9 cellular contexts compared by ENCODE assay signal in the genomic region with DNA sequence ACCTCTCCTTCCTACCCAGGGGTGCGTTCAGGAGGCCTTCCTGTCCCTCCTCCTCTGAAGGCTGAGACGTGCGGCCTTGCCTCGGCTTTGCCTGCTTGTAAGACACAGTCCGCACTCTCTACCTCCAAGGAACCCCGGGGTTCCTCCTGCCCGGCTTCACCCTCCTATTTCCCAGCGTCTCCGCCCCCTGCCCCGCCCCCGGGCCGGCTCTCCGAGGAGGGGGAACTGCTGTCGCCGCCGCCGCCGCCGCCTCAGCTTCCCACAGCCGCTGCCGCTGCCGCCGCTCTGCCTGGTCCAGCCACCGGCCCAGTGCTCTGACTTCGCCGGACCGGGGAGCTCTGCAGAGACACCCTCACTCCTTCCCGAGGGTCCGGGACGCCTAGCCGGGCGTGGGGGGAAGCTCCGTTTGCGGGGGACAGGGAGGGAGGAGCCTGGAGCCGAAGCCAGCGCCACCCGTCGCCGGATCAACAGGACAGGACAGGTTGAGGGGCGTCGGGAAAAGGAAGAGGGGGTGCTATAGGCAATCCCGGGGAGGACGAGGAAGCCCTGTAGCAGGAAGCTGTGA. TPM values are rescaled to one million over a fixed set of nuclear protein-coding genes. Genes with fewer than 3 reads are reported as not detected.
DNase-seq lines count a peak whose midpoint lies in the region; ATAC-seq, FAIRE-seq and TF ChIP-seq lines count a peak whose summit lies in the region.
"Had no signal": no experiment of that assay in that cellular context is flagged by ENCODE, and none has a peak within 500 bp of the region (broad histone marks: within the 10 kb centered on the region; RNA-seq: fewer than 3 reads in every experiment).

No MANE protein-coding gene starts in this region.

- H3K27me3 ChIP-seq in neuron (ENCODE audit: insufficient read depth, low read length) (peaks cover 29% of the 10 kb centered on the region), upper lobe of right lung (peaks cover 22% of the 10 kb centered on the region)

- FAIRE-seq in frontal cortex (lab: Jason Lieb, UNC) = no peak
- FAIRE-seq: TTC549 had no signal

- H3K36me3 ChIP-seq in neuron (ENCODE audit: insufficient read depth, low read length) (no peaks in the 10 kb centered on the region), upper lobe of right lung (no peaks in the 10 kb centered on the region)

- intact Hi-C loops in upper lobe of right lung (cut with DNase I) = no loop called here

- peaks cover 47% of the 10 kb centered on the region for H3K36me3 Mint-ChIP-seq in activated T-helper 17 cell treated with anti-CD3 and anti-CD28 coated beads, Interleukin-2, amount 50 U/mL, for 72 hours (ENCODE audit: low read depth)

- peak overlapping the region; percentile 36 for H3K4me3 ChIP-seq in neuron (ENCODE audit: low read length)
- peak overlapping the region; percentile 71 for H3K4me3 ChIP-seq in upper lobe of right lung

- no peak for TF ChIP-seq CTCF in upper lobe of right lung (IDR thresholded peaks at IDR 0.05)

- peaks cover 23% of the 10 kb centered on the region for H3K27me3 Mint-ChIP-seq in activated T-helper 17 cell treated with anti-CD3 and anti-CD28 coated beads, Interleukin-2, amount 50 U/mL, for 72 hours

- DNase-seq in NCI-H82 (lab: John Stamatoyannopoulos, UW) (peak; percentile 63), NCI-H82 treated with DMSO at 0.1 percent for 48 hours (lab: John Stamatoyannopoulos, UW; ENCODE audit: unreplicated experiment) (no peak), frontal cortex (ENCODE audit: low spot score in 2 of 2) (peak; percentile 59 to 63), upper lobe of right lung (peak; percentile 88), amniotic stem cell (lab: John Stamatoyannopoulos, UW) (no peak), kidney glomerular epithelial cell (lab: John Stamatoyannopoulos, UW) (no peak)

- H3K4me1 ChIP-seq in neuron (ENCODE audit: insufficient read depth, low read length) = peaks cover 42% of the 10 kb centered on the region
- peaks cover 46% of the 10 kb centered on the region for H3K4me1 ChIP-seq in upper lobe of right lung

- peaks cover 18% of the 10 kb centered on the region for H3K4me1 Mint-ChIP-seq in activated T-helper 17 cell treated with anti-CD3 and anti-CD28 coated beads, Interleukin-2, amount 50 U/mL, for 72 hours

- H2AFZ ChIP-seq in neuron (ENCODE audit: low read depth, low read length) = peak overlapping the region; percentile 35

- H3K27ac Mint-ChIP-seq in activated T-helper 17 cell treated with anti-CD3 and anti-CD28 coated beads, Interleukin-2, amount 50 U/mL, for 72 hours = peak overlapping the region; percentile 78

- no peak for ATAC-seq in activated T-helper 17 cell treated with anti-CD3 and anti-CD28 coated beads, Interleukin-2, amount 50 U/mL, for 72 hours (replicated peaks)
- ATAC-seq in upper lobe of right lung = peak; percentile 9

- no peaks in the 10 kb centered on the region for H3K9me3 ChIP-seq in neuron (ENCODE audit: low read length)
- no peaks in the 10 kb centered on the region for H3K9me3 ChIP-seq in upper lobe of right lung

- H3K27ac ChIP-seq in upper lobe of right lung = no peak overlapping the region

- H3K4me3 Mint-ChIP-seq in activated T-helper 17 cell treated with anti-CD3 and anti-CD28 coated beads, Interleukin-2, amount 50 U/mL, for 72 hours = peak overlapping the region; percentile 95

- H3K9me3 Mint-ChIP-seq in activated T-helper 17 cell treated with anti-CD3 and anti-CD28 coated beads, Interleukin-2, amount 50 U/mL, for 72 hours = no peaks in the 10 kb centered on the region

RNA-seq across cellular contexts. Expression of a gene that starts 1.2 kb away (rescaled TPM):
- total RNA-seq in activated T-helper 17 cell treated with anti-CD3 and anti-CD28 coated beads, Interleukin-2, amount 50 U/mL, for 72 hours = 10 to 100 TPM in 1 of 2 donors, 1 to 10 TPM in 1; 4.4 to 16.9 TPM
- total RNA-seq in frontal cortex = 5.3 TPM
- 1.1 TPM for total RNA-seq in upper lobe of right lung

RNA-seq across cellular contexts. Expression of a gene that starts 2.9 kb away (rescaled TPM):
- total RNA-seq in activated T-helper 17 cell treated with anti-CD3 and anti-CD28 coated beads, Interleukin-2, amount 50 U/mL, for 72 hours = 10 to 100 TPM; 17.7 to 18.0 TPM
- total RNA-seq in frontal cortex (2.0 TPM), upper lobe of right lung (7.4 TPM)

RNA-seq across cellular contexts. Expression of a gene that starts 6.7 kb away (rescaled TPM):
- 10 to 100 TPM; 10.9 to 13.0 TPM for total RNA-seq in activated T-helper 17 cell treated with anti-CD3 and anti-CD28 coated beads, Interleukin-2, amount 50 U/mL, for 72 hours
- total RNA-seq in frontal cortex (16.7 TPM), upper lobe of right lung (10.1 TPM)

RNA-seq across cellular contexts. Expression of a gene that starts 9.5 kb away (rescaled TPM):
- total RNA-seq in activated T-helper 17 cell treated with anti-CD3 and anti-CD28 coated beads, Interleukin-2, amount 50 U/mL, for 72 hours = not detected
- total RNA-seq in frontal cortex (not detected), upper lobe of right lung (not detected)

RNA-seq across cellular contexts. Expression of a gene that starts 12.7 kb away (rescaled TPM):
- not detected for total RNA-seq in activated T-helper 17 cell treated with anti-CD3 and anti-CD28 coated beads, Interleukin-2, amount 50 U/mL, for 72 hours
- total RNA-seq in frontal cortex (not detected), upper lobe of right lung (not detected)

Comparison
In these comparisons a context has a peak if more than half of its experiments do, and no peak if none do; other contexts are left out.
1. DNase-seq: peak in NCI-H82 (single experiment), frontal cortex (2 of 2) and upper lobe of right lung (single experiment); none in NCI-H82 treated with DMSO at 0.1 percent for 48 hours (single experiment), amniotic stem cell (single experiment) and kidney glomerular epithelial cell (single experiment).